In genomic region chr19:47247308-47247990, GRCh38 we compare ENCODE assay signal across 9 cellular contexts. TPM values are rescaled to one million over a fixed set of nuclear protein-coding genes. Genes with fewer than 3 reads are reported as not detected.
DNase-seq lines count a peak whose midpoint lies in the region; ATAC-seq and TF ChIP-seq lines count a peak whose summit lies in the region.
"Had no signal": no experiment of that assay in that cellular context is flagged by ENCODE, and none has a peak within 500 bp of the region (broad histone marks: within the 10 kb centered on the region; RNA-seq: fewer than 3 reads in every experiment).

No MANE protein-coding gene starts in this region.

- no TSS peak for BruUV-seq in Panc1 (replicated peaks; lab: Mats Ljungman, UMichigan)

- in situ Hi-C loops in Panc1 (cut with HindIII; ENCODE audit: low pct_unique_long_range_greater_than_20kb, low sequenced_read_pairs): no loop called here

- no peak for ATAC-seq in Panc1
- ATAC-seq in upper lobe of left lung (ENCODE audit: low FRiP score in 2 of 2): peak; percentile 52 to 61
- ATAC-seq in GM18502 (IDR thresholded peaks at IDR 0.05; ENCODE audit: poor library complexity, unreplicated experiment): no peak

- TF ChIP-seq POLR2A in upper lobe of left lung (IDR thresholded peaks at IDR 0.05): no peak

- CTCF ChIA-PET in Panc1 (lab: Charles Lee): interaction anchor here (0.6 to 1.1 kb wide), 6 partner anchors 15 to 847 kb away, joined by 3 to 6 read pairs (median 3); no protein-coding TSS in a partner anchor

- no peak for TF ChIP-seq EP300 in upper lobe of left lung (IDR thresholded peaks at IDR 0.05)

- H3K36me3 ChIP-seq in H7 (replicated peaks; ENCODE audit: control insufficient read depth, insufficient read depth, low read length) (no peaks in the 10 kb centered on the region), Panc1 (ENCODE audit: control insufficient read depth, insufficient read depth, low read length) (no peaks in the 10 kb centered on the region), upper lobe of left lung (no peaks in the 10 kb centered on the region)

- intact Hi-C loops in Panc1 (cut with micrococcal nuclease; ENCODE audit: unreplicated experiment): loop anchor here (5.0 kb wide), 1 partner anchor 100 kb away; no protein-coding TSS in a partner anchor

- no peaks in the 10 kb centered on the region for H3K9me3 ChIP-seq in Panc1 (ENCODE audit: control insufficient read depth, insufficient read depth, low read depth, low read length)
- H3K9me3 ChIP-seq in upper lobe of left lung: no peaks in the 10 kb centered on the region

- H3K27ac ChIP-seq in Panc1 (ENCODE audit: low read length): peak overlapping the region; percentile 48; the same call in 1 of the 2 replicates
- no peak overlapping the region for H3K27ac ChIP-seq in upper lobe of left lung
- H3K27ac ChIP-seq: skin epidermis had no signal

- H3K4me3 ChIP-seq in H7 (ENCODE audit: insufficient read depth, low read depth, low read length) (no peak overlapping the region), Panc1 (ENCODE audit: low read depth in 2 of 2, low read length in 2 of 2) (no peak overlapping the region), upper lobe of left lung (no peak overlapping the region)
- H3K4me3 ChIP-seq: skin epidermis had no signal

- DNase-seq in AG20443 (ENCODE audit: low spot score): peak; percentile 69
- peak; percentile 83 for DNase-seq in H7
- DNase-seq in Panc1 (ENCODE audit: low read depth, low spot score): no peak
- peak; percentile 70 to 71 for DNase-seq in activated T-helper 1 cell treated with anti-CD3 and anti-CD28 coated beads, Interleukin-2, amount 50 U/mL, for 16 hours (ENCODE audit: low read depth in 1 of 2, low spot score in 1 of 2)
- DNase-seq in fibroblast of peridontal ligament (ENCODE audit: extremely low read depth): peak; percentile 84
- peak in 45 of 56 donors; percentile 5 to 86 (median 42) for DNase-seq in nucleus accumbens (lab: John Stamatoyannopoulos, UW)
- peak; percentile 82 to 94 for DNase-seq in upper lobe of left lung

- no peaks in the 10 kb centered on the region; the same call in 1 of the 2 replicates for H3K27me3 ChIP-seq in H7 (ENCODE audit: control insufficient read depth, insufficient read depth, low read length)
- no peaks in the 10 kb centered on the region for H3K27me3 ChIP-seq in Panc1 (ENCODE audit: control insufficient read depth, insufficient read depth, low read length)
- H3K27me3 ChIP-seq in upper lobe of left lung: no peaks in the 10 kb centered on the region

- TF ChIP-seq CTCF in Panc1 (IDR thresholded peaks at IDR 0.05): peak; percentile 93
- peak; percentile 82 to 95 (median 84) for TF ChIP-seq CTCF in upper lobe of left lung (IDR thresholded peaks at IDR 0.05)

- H3K4me1 ChIP-seq in Panc1 (ENCODE audit: control insufficient read depth, insufficient read depth, low read length) (no peaks in the 10 kb centered on the region; the same call in 1 of the 2 replicates), upper lobe of left lung (peaks cover 17 to 35% (median 20%) of the 10 kb centered on the region in 4 donors)

- POLR2A ChIA-PET in Panc1 (lab: Charles Lee): interaction anchor here (0.6 to 0.7 kb wide), 2 partner anchors 69 to 87 kb away, joined by 3 to 4 read pairs; no protein-coding TSS in a partner anchor

- 34 to 35% methylated on average over 25 of the region's 25 CpGs for WGBS in upper lobe of left lung, 2 donors

RNA-seq across cellular contexts. Expression of gene CCDC9, which starts 8.9 kb away (rescaled TPM):
- total RNA-seq in H7 (2014; rRNA removed; shearing (Covaris generic)): 10.9 and 14.0 TPM in 2 replicates
- 29.2 TPM for total RNA-seq in Panc1 (2021; ENCODE audit: unreplicated experiment)
- 31.2 TPM for polyA plus RNA-seq in Panc1 (2012; ENCODE audit: insufficient read length)
- total RNA-seq in upper lobe of left lung: 10 to 100 TPM; 18.2 to 91.1 (median 35.0) TPM

RNA-seq across cellular contexts. Expression of gene BBC3, which starts 16.4 kb away (rescaled TPM):
- 13.4 and 20.7 TPM in 2 replicates for total RNA-seq in H7 (2014; rRNA removed; shearing (Covaris generic))
- total RNA-seq in Panc1 (2021; ENCODE audit: unreplicated experiment) (7.6 TPM), upper lobe of left lung (10 to 100 TPM in 4 of 6 donors, 1 to 10 TPM in 2; 7.4 to 29.3 (median 15.9) TPM)
- 12.9 TPM for polyA plus RNA-seq in Panc1 (2012; ENCODE audit: insufficient read length)

RNA-seq across cellular contexts. Expression of gene INAFM1, which starts 27.2 kb away (rescaled TPM):
- total RNA-seq in H7 (2014; rRNA removed; shearing (Covaris generic)): 2.0 and 2.9 TPM in 2 replicates
- total RNA-seq in Panc1 (2021; ENCODE audit: unreplicated experiment) (13.1 TPM), upper lobe of left lung (10 to 100 TPM in 4 of 6 donors, 1 to 10 TPM in 1, under 1 TPM in 1; 0.59 to 28.3 (median 22.4) TPM)
- 23.1 TPM for polyA plus RNA-seq in Panc1 (2012; ENCODE audit: insufficient read length)

Comparison
In these comparisons a context has a peak if more than half of its experiments do, and no peak if none do; other contexts are left out.
1. ATAC-seq: peak in upper lobe of left lung (2 of 2); none in Panc1 (single experiment) and GM18502 (single experiment).